Comparison of ENCODE assay signal across 1 cellular context in genomic region chr1:232600430-232601258, GRCh38.
TF ChIP-seq lines count a peak whose summit lies in the region.

No MANE protein-coding gene starts in this region.

TF ChIP-seq in HEK293, 187 proteins besides CTCF, POLR2A, EP300 and RAD21 (continued from another document and continues in another):
- TF ChIP-seq GLIS1 (tag by site-specific recombination; IDR thresholded peaks at IDR 0.05) (peak; percentile 45; the same call in 1 of the 2 replicates), ZBTB20 (tag by site-specific recombination; IDR thresholded peaks at IDR 0.05) (no peak; the same call in 1 of the 2 replicates), ZNF580 (tag by site-specific recombination; IDR thresholded peaks at IDR 0.05) (peak; percentile 51; the same call in 1 of the 2 replicates), ZNF146 (tag by site-specific recombination; IDR thresholded peaks at IDR 0.05) (no peak), ZNF600 (tag by site-specific recombination; IDR thresholded peaks at IDR 0.05) (peak; percentile 99), ZNF157 (tag by site-specific recombination; IDR thresholded peaks at IDR 0.05) (no peak), WT1 (tag by site-specific recombination; IDR thresholded peaks at IDR 0.05) (peak; percentile 80), ZNF664 (tag by site-specific recombination; IDR thresholded peaks at IDR 0.05) (no peak), KLF7 (tag by site-specific recombination; IDR thresholded peaks at IDR 0.05; ENCODE audit: borderline replicate concordance) (no peak), KLF9 (tag by site-specific recombination; IDR thresholded peaks at IDR 0.05; ENCODE audit: low read depth) (no peak), OSR2 (tag by site-specific recombination; IDR thresholded peaks at IDR 0.05) (peak; percentile 88), ZIC2 (tag by site-specific recombination; IDR thresholded peaks at IDR 0.05) (peak; percentile 82), GLI4 (tag by site-specific recombination; IDR thresholded peaks at IDR 0.05) (no peak), KLF1 (tag by site-specific recombination; IDR thresholded peaks at IDR 0.05) (no peak), ZNF302 (tag by site-specific recombination; IDR thresholded peaks at IDR 0.05; ENCODE audit: low read depth) (no peak), YY1 (tag by site-specific recombination; IDR thresholded peaks at IDR 0.05) (no peak), ZNF404 (tag by site-specific recombination; IDR thresholded peaks at IDR 0.05) (no peak), INSM2 (tag by site-specific recombination; IDR thresholded peaks at IDR 0.05) (no peak), ZNF530 (tag by site-specific recombination; IDR thresholded peaks at IDR 0.05; ENCODE audit: low read depth) (no peak), SP3 (tag by site-specific recombination; IDR thresholded peaks at IDR 0.05) (peak; percentile 32; the same call in 1 of the 2 replicates), ZNF501 (tag by site-specific recombination; IDR thresholded peaks at IDR 0.05) (no peak), SETDB1 (IDR thresholded peaks at IDR 0.05; ENCODE audit: insufficient read length, low read length) (no peak), ZXDB (tag by site-specific recombination; IDR thresholded peaks at IDR 0.05) (peak; percentile 83), ZBTB8A (tag by site-specific recombination; IDR thresholded peaks at IDR 0.05) (peak; percentile 64), ZNF18 (tag by site-specific recombination; IDR thresholded peaks at IDR 0.05) (peak; percentile 64; the same call in 1 of the 2 replicates), ZNF513 (tag by site-specific recombination; IDR thresholded peaks at IDR 0.05) (no peak), ZNF791 (tag by site-specific recombination; IDR thresholded peaks at IDR 0.05) (no peak), ZNF785 (tag by site-specific recombination; IDR thresholded peaks at IDR 0.05) (no peak), ZNF37A (tag by site-specific recombination; IDR thresholded peaks at IDR 0.05) (no peak), ZNF239 (tag by site-specific recombination; IDR thresholded peaks at IDR 0.05) (no peak), ZNF423 (tag by site-specific recombination; IDR thresholded peaks at IDR 0.05) (no peak), BCL6B (tag by site-specific recombination; IDR thresholded peaks at IDR 0.05) (no peak; the same call in 1 of the 2 replicates), ZNF280C (tag by site-specific recombination; IDR thresholded peaks at IDR 0.05) (no peak), ZNF324 (tag by site-specific recombination; IDR thresholded peaks at IDR 0.05) (peak; percentile 43; the same call in 1 of the 2 replicates), ZNF23 (tag by site-specific recombination; IDR thresholded peaks at IDR 0.05; ENCODE audit: borderline replicate concordance) (no peak), ZNF488 (tag by site-specific recombination; IDR thresholded peaks at IDR 0.05) (no peak), ZNF768 (tag by site-specific recombination; IDR thresholded peaks at IDR 0.05) (no peak)
- TF ChIP-seq, protein P1, sequence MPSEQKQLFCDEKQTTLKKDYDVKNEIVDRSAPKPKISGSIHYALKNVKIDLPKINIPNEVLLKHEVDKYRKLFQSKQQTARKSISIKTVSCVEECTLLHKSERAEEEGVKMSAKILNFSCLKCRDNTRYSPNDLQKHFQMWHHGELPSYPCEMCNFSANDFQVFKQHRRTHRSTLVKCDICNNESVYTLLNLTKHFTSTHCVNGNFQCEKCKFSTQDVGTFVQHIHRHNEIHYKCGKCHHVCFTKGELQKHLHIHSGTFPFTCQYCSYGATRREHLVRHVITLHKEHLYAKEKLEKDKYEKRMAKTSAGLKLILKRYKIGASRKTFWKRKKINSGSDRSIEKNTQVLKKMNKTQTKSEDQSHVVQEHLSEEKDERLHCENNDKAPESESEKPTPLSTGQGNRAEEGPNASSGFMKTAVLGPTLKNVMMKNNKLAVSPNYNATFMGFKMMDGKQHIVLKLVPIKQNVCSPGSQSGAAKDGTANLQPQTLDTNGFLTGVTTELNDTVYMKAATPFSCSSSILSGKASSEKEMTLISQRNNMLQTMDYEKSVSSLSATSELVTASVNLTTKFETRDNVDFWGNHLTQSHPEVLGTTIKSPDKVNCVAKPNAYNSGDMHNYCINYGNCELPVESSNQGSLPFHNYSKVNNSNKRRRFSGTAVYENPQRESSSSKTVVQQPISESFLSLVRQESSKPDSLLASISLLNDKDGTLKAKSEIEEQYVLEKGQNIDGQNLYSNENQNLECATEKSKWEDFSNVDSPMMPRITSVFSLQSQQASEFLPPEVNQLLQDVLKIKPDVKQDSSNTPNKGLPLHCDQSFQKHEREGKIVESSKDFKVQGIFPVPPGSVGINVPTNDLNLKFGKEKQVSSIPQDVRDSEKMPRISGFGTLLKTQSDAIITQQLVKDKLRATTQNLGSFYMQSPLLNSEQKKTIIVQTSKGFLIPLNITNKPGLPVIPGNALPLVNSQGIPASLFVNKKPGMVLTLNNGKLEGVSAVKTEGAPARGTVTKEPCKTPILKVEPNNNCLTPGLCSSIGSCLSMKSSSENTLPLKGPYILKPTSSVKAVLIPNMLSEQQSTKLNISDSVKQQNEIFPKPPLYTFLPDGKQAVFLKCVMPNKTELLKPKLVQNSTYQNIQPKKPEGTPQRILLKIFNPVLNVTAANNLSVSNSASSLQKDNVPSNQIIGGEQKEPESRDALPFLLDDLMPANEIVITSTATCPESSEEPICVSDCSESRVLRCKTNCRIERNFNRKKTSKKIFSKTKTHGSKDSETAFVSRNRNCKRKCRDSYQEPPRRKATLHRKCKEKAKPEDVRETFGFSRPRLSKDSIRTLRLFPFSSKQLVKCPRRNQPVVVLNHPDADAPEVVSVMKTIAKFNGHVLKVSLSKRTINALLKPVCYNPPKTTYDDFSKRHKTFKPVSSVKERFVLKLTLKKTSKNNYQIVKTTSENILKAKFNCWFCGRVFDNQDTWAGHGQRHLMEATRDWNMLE (tag by site-specific recombination; conservative IDR thresholded peaks at IDR 0.05; ENCODE audit: low read depth): no peak; the same call in 1 of the 2 replicates
- TF ChIP-seq, protein P2, sequence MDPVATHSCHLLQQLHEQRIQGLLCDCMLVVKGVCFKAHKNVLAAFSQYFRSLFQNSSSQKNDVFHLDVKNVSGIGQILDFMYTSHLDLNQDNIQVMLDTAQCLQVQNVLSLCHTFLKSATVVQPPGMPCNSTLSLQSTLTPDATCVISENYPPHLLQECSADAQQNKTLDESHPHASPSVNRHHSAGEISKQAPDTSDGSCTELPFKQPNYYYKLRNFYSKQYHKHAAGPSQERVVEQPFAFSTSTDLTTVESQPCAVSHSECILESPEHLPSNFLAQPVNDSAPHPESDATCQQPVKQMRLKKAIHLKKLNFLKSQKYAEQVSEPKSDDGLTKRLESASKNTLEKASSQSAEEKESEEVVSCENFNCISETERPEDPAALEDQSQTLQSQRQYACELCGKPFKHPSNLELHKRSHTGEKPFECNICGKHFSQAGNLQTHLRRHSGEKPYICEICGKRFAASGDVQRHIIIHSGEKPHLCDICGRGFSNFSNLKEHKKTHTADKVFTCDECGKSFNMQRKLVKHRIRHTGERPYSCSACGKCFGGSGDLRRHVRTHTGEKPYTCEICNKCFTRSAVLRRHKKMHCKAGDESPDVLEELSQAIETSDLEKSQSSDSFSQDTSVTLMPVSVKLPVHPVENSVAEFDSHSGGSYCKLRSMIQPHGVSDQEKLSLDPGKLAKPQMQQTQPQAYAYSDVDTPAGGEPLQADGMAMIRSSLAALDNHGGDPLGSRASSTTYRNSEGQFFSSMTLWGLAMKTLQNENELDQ (tag by site-specific recombination; IDR thresholded peaks at IDR 0.05; ENCODE audit: low read depth): no peak
- TF ChIP-seq, protein P3, sequence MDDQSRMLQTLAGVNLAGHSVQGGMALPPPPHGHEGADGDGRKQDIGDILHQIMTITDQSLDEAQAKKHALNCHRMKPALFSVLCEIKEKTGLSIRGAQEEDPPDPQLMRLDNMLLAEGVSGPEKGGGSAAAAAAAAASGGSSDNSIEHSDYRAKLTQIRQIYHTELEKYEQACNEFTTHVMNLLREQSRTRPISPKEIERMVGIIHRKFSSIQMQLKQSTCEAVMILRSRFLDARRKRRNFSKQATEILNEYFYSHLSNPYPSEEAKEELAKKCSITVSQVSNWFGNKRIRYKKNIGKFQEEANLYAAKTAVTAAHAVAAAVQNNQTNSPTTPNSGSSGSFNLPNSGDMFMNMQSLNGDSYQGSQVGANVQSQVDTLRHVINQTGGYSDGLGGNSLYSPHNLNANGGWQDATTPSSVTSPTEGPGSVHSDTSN (CRISPR knock-in tag; IDR thresholded peaks at IDR 0.05): no peak; the same call in 1 of the 2 replicates
- TF ChIP-seq, protein P4, sequence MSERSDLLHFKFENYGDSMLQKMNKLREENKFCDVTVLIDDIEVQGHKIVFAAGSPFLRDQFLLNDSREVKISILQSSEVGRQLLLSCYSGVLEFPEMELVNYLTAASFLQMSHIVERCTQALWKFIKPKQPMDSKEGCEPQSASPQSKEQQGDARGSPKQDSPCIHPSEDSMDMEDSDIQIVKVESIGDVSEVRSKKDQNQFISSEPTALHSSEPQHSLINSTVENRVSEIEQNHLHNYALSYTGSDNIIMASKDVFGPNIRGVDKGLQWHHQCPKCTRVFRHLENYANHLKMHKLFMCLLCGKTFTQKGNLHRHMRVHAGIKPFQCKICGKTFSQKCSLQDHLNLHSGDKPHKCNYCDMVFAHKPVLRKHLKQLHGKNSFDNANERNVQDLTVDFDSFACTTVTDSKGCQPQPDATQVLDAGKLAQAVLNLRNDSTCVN (tag by site-specific recombination; optimal IDR thresholded peaks at IDR 0.05): peak; percentile 26
